In genomic region chr1:109198043-109198695, GRCh38 we compare ENCODE assay signal across 11 cellular contexts. TPM values are rescaled to one million over a fixed set of nuclear protein-coding genes. Genes with fewer than 3 reads are reported as not detected.
DNase-seq lines count a peak whose midpoint lies in the region; ATAC-seq, FAIRE-seq and TF ChIP-seq lines count a peak whose summit lies in the region.
"Had no signal": no experiment of that assay in that cellular context is flagged by ENCODE, and none has a peak within 500 bp of the region (broad histone marks: within the 10 kb centered on the region; RNA-seq: fewer than 3 reads in every experiment).

No MANE protein-coding gene starts in this region.

- H3K27ac ChIP-seq in ACC112 (ENCODE audit: low read depth, low read length) (peak overlapping the region; percentile 76), HepG2 (ENCODE audit: extremely low read length, insufficient read depth, low read length) (no peak overlapping the region)
- H3K27ac ChIP-seq in effector memory CD4-positive, alpha-beta T cell (ENCODE audit: insufficient read depth, low read length, poor library complexity, severe bottlenecking) = no peak overlapping the region
- H3K27ac ChIP-seq: C4-2B had no signal

- H3K36me3 ChIP-seq in ACC112 (ENCODE audit: insufficient read depth, low read length) (no peaks in the 10 kb centered on the region), HepG2 (replicated peaks in 1 of 2; ENCODE audit: control insufficient read depth in 1 of 2, insufficient read depth in 2 of 2, low read length in 2 of 2) (no peaks in the 10 kb centered on the region)
- H3K36me3 ChIP-seq in effector memory CD4-positive, alpha-beta T cell (ENCODE audit: control insufficient read depth, insufficient read depth, low read length) = no peaks in the 10 kb centered on the region

- peaks cover 21% of the 10 kb centered on the region for H3K4me1 ChIP-seq in ACC112 (ENCODE audit: control insufficient read depth, insufficient read depth, low read length, unreplicated experiment)
- peaks cover 40% of the 10 kb centered on the region for H3K4me1 ChIP-seq in HepG2 (ENCODE audit: insufficient read depth, low read length)
- H3K4me1 ChIP-seq in effector memory CD4-positive, alpha-beta T cell (ENCODE audit: control insufficient read depth, insufficient read depth, low read length, poor library complexity, severe bottlenecking) = no peaks in the 10 kb centered on the region

- CTCF ChIA-PET in HepG2 (lab: Yijun Ruan, JAX; ENCODE audit: low intra/inter-chr PET ratio, low total read pairs) = no interaction called here

- WGBS in HepG2 (ENCODE audit: low lambda C conversion rate) = 27% methylated on average over 6 of the region's 6 CpGs

- TF ChIP-seq CTCF in choroid plexus epithelial cell (conservative IDR thresholded peaks at IDR 0.05; ENCODE audit: low read depth, low read length) (no peak), HepG2 (CRISPR knock-in tag; IDR thresholded peaks at IDR 0.05) (no peak)

- in situ Hi-C loops in HepG2 (cut with HindIII; ENCODE audit: extremely low pct_ligation_motif_present, low pct_unique_long_range_greater_than_20kb) = no loop called here

- DNase-seq in NCI-H226 = peak; percentile 90
- DNase-seq in choroid plexus epithelial cell (ENCODE audit: low read depth) = peak; percentile 72
- no peak for DNase-seq in HepG2 (ENCODE audit: low spot score)
- no peak for DNase-seq in effector memory CD4-positive, alpha-beta T cell
- no peak for DNase-seq in iPS-NIHi11 (ENCODE audit: low spot score)
- DNase-seq: activated CD4-positive, alpha-beta T cell treated with anti-CD3 and anti-CD28 coated beads, Interleukin-2, amount 50 U/mL, for 1 hour; NCI-H510A had no signal

- BruUV-seq in HepG2 (replicated peaks; lab: Mats Ljungman, UMichigan) = no TSS peak

- no peak overlapping the region for H3K9ac ChIP-seq in HepG2 (ENCODE audit: insufficient read depth, low read depth, low read length)

- H3K4me3 ChIP-seq in ACC112 (ENCODE audit: low read depth, low read length) (peak overlapping the region; percentile 3; the same call in 1 of the 2 replicates), choroid plexus epithelial cell (ENCODE audit: low read depth, low read length) (no peak overlapping the region), HepG2 (replicated peaks in 1 of 3; ENCODE audit: insufficient read depth in 1 of 3, low read depth in 2 of 3, low read length in 3 of 3) (no peak overlapping the region)
- no peak overlapping the region for H3K4me3 ChIP-seq in effector memory CD4-positive, alpha-beta T cell (ENCODE audit: insufficient read depth, low read depth, low read length, poor library complexity, severe bottlenecking)

- FAIRE-seq in HepG2 (lab: Jason Lieb, UNC) = no peak

- TF ChIP-seq RAD21 in HepG2 (CRISPR knock-in tag; IDR thresholded peaks at IDR 0.05) = no peak

- intact Hi-C loops in HepG2 (cut with micrococcal nuclease; ENCODE audit: unreplicated experiment) = no loop called here

- H3K27me3 ChIP-seq in ACC112 (ENCODE audit: insufficient read depth, low read length) = no peaks in the 10 kb centered on the region
- H3K27me3 ChIP-seq in HepG2 (ENCODE audit: control insufficient read depth in 1 of 2, insufficient read depth in 2 of 2, low read length in 2 of 2) = no peaks in the 10 kb centered on the region
- H3K27me3 ChIP-seq in effector memory CD4-positive, alpha-beta T cell (replicated peaks; ENCODE audit: control insufficient read depth, insufficient read depth, low read length, poor library complexity, severe bottlenecking) = no peaks in the 10 kb centered on the region

- H3K79me2 ChIP-seq in ACC112 (ENCODE audit: control insufficient read depth, insufficient read depth, low read length, unreplicated experiment) (no peaks in the 10 kb centered on the region), HepG2 (ENCODE audit: insufficient read depth, low read length) (no peaks in the 10 kb centered on the region)

- H4K20me1 ChIP-seq in HepG2 (ENCODE audit: insufficient read depth, low read length) = no peaks in the 10 kb centered on the region

- POLR2A ChIA-PET in HepG2 (lab: Yijun Ruan, JAX) = interaction anchor here (0.9 to 1.4 kb wide), 4 partner anchors 12 to 98 kb away, joined by 3 to 6 read pairs (median 4); partner anchors contain the start of gene SARS1

- no peaks in the 10 kb centered on the region for H3K9me3 ChIP-seq in HepG2 (ENCODE audit: low read length)
- no peaks in the 10 kb centered on the region for H3K9me3 ChIP-seq in effector memory CD4-positive, alpha-beta T cell (ENCODE audit: control insufficient read depth, low read length)

- peak; percentile 37 for ATAC-seq in HepG2
- no peak for ATAC-seq in GM21447 (IDR thresholded peaks at IDR 0.05; ENCODE audit: unreplicated experiment)
- ATAC-seq in HG02798 (IDR thresholded peaks at IDR 0.05; ENCODE audit: poor library complexity, unreplicated experiment) = no peak

- TF ChIP-seq EP300 in HepG2 (IDR thresholded peaks at IDR 0.05; ENCODE audit: low read depth in 2 of 2, low read length in 2 of 2) = no peak
- no peak for TF ChIP-seq EP300 in HepG2 (CRISPR knock-in tag; IDR thresholded peaks at IDR 0.05; ENCODE audit: borderline replicate concordance)

- TF ChIP-seq POLR2A in HepG2 (IDR thresholded peaks at IDR 0.05; ENCODE audit: insufficient read depth in 1 of 2, low read depth in 2 of 2, low read length in 2 of 2) = no peak

- H2AFZ ChIP-seq in ACC112 (ENCODE audit: low read length, unreplicated experiment) = no peak overlapping the region
- H2AFZ ChIP-seq in HepG2 (ENCODE audit: low read length) = no peak overlapping the region

- H3K4me2 ChIP-seq in HepG2 (ENCODE audit: low read depth, low read length) = peak overlapping the region; percentile 50; the same call in 1 of the 2 replicates

RNA-seq across cellular contexts. Expression of gene SARS1, which starts 15.5 kb away (rescaled TPM):
- 134 and 166 TPM in 2 replicates for total RNA-seq in HepG2 (2016; rRNA removed; fragmentation: Illumina TruSeq; extraction: Trizol)
- total RNA-seq in HepG2 (2016; cell fraction: cytosol; rRNA removed; fragmentation: Illumina TruSeq; extraction: Trizol; ENCODE audit: low read depth) = 35.5 and 37.6 TPM in 2 replicates
- total RNA-seq in HepG2 (2016; cell fraction: insoluble cytoplasmic fraction; rRNA removed; fragmentation: Illumina TruSeq; extraction: Trizol) = 133 and 171 TPM in 2 replicates
- 59.1 and 63.3 TPM in 2 replicates for total RNA-seq in HepG2 (2016; cell fraction: membrane; rRNA removed; fragmentation: Illumina TruSeq; extraction: Trizol)
- 64.5 and 74.2 TPM in 2 replicates for total RNA-seq in HepG2 (2016; cell fraction: nucleus; rRNA removed; fragmentation: Illumina TruSeq; extraction: Trizol)
- 103 and 142 TPM in 2 replicates for polyA plus RNA-seq in HepG2 (2011; rRNA removed)
- 112 and 159 TPM in 2 replicates for polyA plus RNA-seq in HepG2 (2011; cell fraction: cytosol; rRNA removed)
- 105 and 142 TPM in 2 replicates for polyA plus RNA-seq in HepG2 (2011; cell fraction: nucleus; rRNA removed)
- 149 and 254 TPM in 2 replicates for polyA plus RNA-seq in HepG2 (2012)
- 26.3 and 26.7 TPM in 2 replicates for polyA plus RNA-seq in HepG2 (2016; cell fraction: cytosol; fragmentation: Illumina TruSeq; extraction: Trizol; ENCODE audit: low read depth)
- polyA plus RNA-seq in HepG2 (2016; cell fraction: insoluble cytoplasmic fraction; fragmentation: Illumina TruSeq; extraction: Trizol; ENCODE audit: low read depth) = 147 and 154 TPM in 2 replicates
- polyA plus RNA-seq in HepG2 (2016; cell fraction: membrane; fragmentation: Illumina TruSeq; extraction: Trizol; ENCODE audit: low read depth) = 40.9 and 46.0 TPM in 2 replicates
- polyA plus RNA-seq in HepG2 (2016; cell fraction: nucleus; fragmentation: Illumina TruSeq; extraction: Trizol; ENCODE audit: insufficient read depth, low read depth) = 89.4 and 93.0 TPM in 2 replicates
- 99.8 and 124 TPM in 2 replicates for polyA minus RNA-seq in HepG2 (2011; rRNA and poly(A)+ RNA removed; ENCODE audit: low replicate concordance)
- 50.9 and 77.1 TPM in 2 replicates for polyA minus RNA-seq in HepG2 (2011; cell fraction: cytosol; rRNA and poly(A)+ RNA removed)
- polyA minus RNA-seq in HepG2 (2011; cell fraction: nucleus; rRNA and poly(A)+ RNA removed) = 83.3 and 131 TPM in 2 replicates

RNA-seq across cellular contexts. Expression of gene CELSR2, which starts 51.2 kb away (rescaled TPM):
- total RNA-seq in HepG2 (2016; rRNA removed; fragmentation: Illumina TruSeq; extraction: Trizol) = 3.1 and 4.0 TPM in 2 replicates
- total RNA-seq in HepG2 (2016; cell fraction: cytosol; rRNA removed; fragmentation: Illumina TruSeq; extraction: Trizol; ENCODE audit: low read depth) = 1.9 and 2.7 TPM in 2 replicates
- total RNA-seq in HepG2 (2016; cell fraction: insoluble cytoplasmic fraction; rRNA removed; fragmentation: Illumina TruSeq; extraction: Trizol) = 2.4 and 4.3 TPM in 2 replicates
- total RNA-seq in HepG2 (2016; cell fraction: membrane; rRNA removed; fragmentation: Illumina TruSeq; extraction: Trizol) = 1.9 and 2.3 TPM in 2 replicates
- total RNA-seq in HepG2 (2016; cell fraction: nucleus; rRNA removed; fragmentation: Illumina TruSeq; extraction: Trizol) = 7.6 and 9.5 TPM in 2 replicates
- polyA plus RNA-seq in HepG2 (2011; rRNA removed) = 6.6 and 7.8 TPM in 2 replicates
- polyA plus RNA-seq in HepG2 (2011; cell fraction: cytosol; rRNA removed) = 3.6 and 4.4 TPM in 2 replicates
- 23.5 and 27.3 TPM in 2 replicates for polyA plus RNA-seq in HepG2 (2011; cell fraction: nucleus; rRNA removed)
- polyA plus RNA-seq in HepG2 (2012) = 5.9 and 7.3 TPM in 2 replicates
- polyA plus RNA-seq in HepG2 (2016; cell fraction: cytosol; fragmentation: Illumina TruSeq; extraction: Trizol; ENCODE audit: low read depth) = 0.35 and 0.41 TPM in 2 replicates
- polyA plus RNA-seq in HepG2 (2016; cell fraction: insoluble cytoplasmic fraction; fragmentation: Illumina TruSeq; extraction: Trizol; ENCODE audit: low read depth) = 2.4 and 3.9 TPM in 2 replicates
- 0.68 TPM in 2 replicates for polyA plus RNA-seq in HepG2 (2016; cell fraction: membrane; fragmentation: Illumina TruSeq; extraction: Trizol; ENCODE audit: low read depth)
- polyA plus RNA-seq in HepG2 (2016; cell fraction: nucleus; fragmentation: Illumina TruSeq; extraction: Trizol; ENCODE audit: insufficient read depth, low read depth) = 18.1 and 20.4 TPM in 2 replicates
- 25.8 and 30.0 TPM in 2 replicates for polyA minus RNA-seq in HepG2 (2011; rRNA and poly(A)+ RNA removed; ENCODE audit: low replicate concordance)
- 7.9 and 9.1 TPM in 2 replicates for polyA minus RNA-seq in HepG2 (2011; cell fraction: cytosol; rRNA and poly(A)+ RNA removed)
- polyA minus RNA-seq in HepG2 (2011; cell fraction: nucleus; rRNA and poly(A)+ RNA removed) = 13.4 and 15.3 TPM in 2 replicates

Comparison
In these comparisons a context has a peak if more than half of its experiments do, and no peak if none do; other contexts are left out.
1. DNase-seq: peak in NCI-H226 (single experiment) and choroid plexus epithelial cell (single experiment); none in HepG2 (single experiment), effector memory CD4-positive, alpha-beta T cell (0 of 3) and iPS-NIHi11 (single experiment).